38 cellular contexts compared by ENCODE assay signal in genomic region chrX:129346574-129346973, GRCh38.
"Had no signal": no experiment of that assay in that cellular context is flagged by ENCODE, and none has a peak within 500 bp of the region (broad histone marks: within the 10 kb centered on the region; RNA-seq: fewer than 3 reads in every experiment).

No MANE protein-coding gene starts in this region.

- H3K27ac ChIP-seq: adrenal gland, ascending aorta, body of pancreas, brain microvascular endothelial cell, breast epithelium, cardiac muscle cell had no signal

- H3K9me3 Mint-ChIP-seq: activated naive CD4-positive, alpha-beta T cell treated with anti-CD3 and anti-CD28 coated beads, Interleukin-2, amount 10 ng/mL, durations not matched to agents 7 days and 5 days; activated naive CD4-positive, alpha-beta T cell treated with anti-CD3 and anti-CD28 coated beads, Interleukin-2, amount 50 U/mL, for 72 hours; activated naive CD8-positive, alpha-beta T cell treated with anti-CD3 and anti-CD28 coated beads, Interleukin-2, amount 50 U/mL, for 24 hours; activated T-cell treated with anti-CD3 and anti-CD28 coated beads, Interleukin-2, amount 50 U/mL, for 24 hours; activated T-helper 1 cell treated with anti-CD3 and anti-CD28 coated beads, Interleukin-12 subunit alpha, Interleukin-12 subunit beta, Interleukin-2, Interleukin-4 antibody, amounts not matched to agents 30 ng/mL and 10 ng/mL and 1 ng/mL, durations not matched to agents 14 hours and 24 hours and 36 hours; activated T-helper 17 cell treated with anti-CD3 and anti-CD28 coated beads, Interleukin-2, amount 50 U/mL, for 72 hours; central memory CD8-positive, alpha-beta T cell had no signal

- H3K27me3 ChIP-seq: adrenal gland, ascending aorta, body of pancreas, brain microvascular endothelial cell, breast epithelium, cardiac muscle cell had no signal

- H3K4me1 ChIP-seq: adrenal gland, ascending aorta, body of pancreas, breast epithelium had no signal

- H3K9me3 ChIP-seq: ascending aorta, body of pancreas had no signal

- H3K36me3 ChIP-seq: adrenal gland, ascending aorta, brain microvascular endothelial cell, breast epithelium, cardiac muscle cell had no signal

- H3K4me1 Mint-ChIP-seq: activated naive CD4-positive, alpha-beta T cell treated with anti-CD3 and anti-CD28 coated beads, Interleukin-2, amount 10 ng/mL, durations not matched to agents 7 days and 5 days; activated naive CD8-positive, alpha-beta T cell treated with anti-CD3 and anti-CD28 coated beads for 36 hours; activated naive CD8-positive, alpha-beta T cell treated with anti-CD3 and anti-CD28 coated beads, Interleukin-2, amount 10 ng/mL, durations not matched to agents 7 days and 5 days; activated naive CD8-positive, alpha-beta T cell treated with anti-CD3 and anti-CD28 coated beads, Interleukin-2, amount 50 U/mL, for 24 hours; activated T-helper 17 cell treated with anti-CD3 and anti-CD28 coated beads, Interleukin-2, amount 50 U/mL, for 72 hours; brain; central memory CD8-positive, alpha-beta T cell had no signal

- DNase-seq: activated effector memory CD4-positive, alpha-beta T cell treated with anti-CD3 and anti-CD28 coated beads, Interleukin-2, amount 50 U/mL, for 16 hours; activated effector memory CD4-positive, alpha-beta T cell treated with Interleukin-2 at 50 U/mL for 16 hours; activated gamma-delta T cell; activated gamma-delta T cell treated with Interleukin-2 at 50 U/mL for 16 hours; activated naive CD4-positive, alpha-beta T cell; activated naive CD4-positive, alpha-beta T cell treated with anti-CD3 and anti-CD28 coated beads for 36 hours; activated naive CD4-positive, alpha-beta T cell treated with anti-CD3 and anti-CD28 coated beads, Interleukin-2, amount 10 ng/mL, durations not matched to agents 7 days and 5 days; activated naive CD4-positive, alpha-beta T cell treated with anti-CD3 and anti-CD28 coated beads, Interleukin-2, amount 50 U/mL, for 16 hours; activated naive CD4-positive, alpha-beta T cell treated with Interleukin-2 at 50 U/mL for 16 hours; activated naive CD8-positive, alpha-beta T cell treated with anti-CD3 and anti-CD28 coated beads for 36 hours; activated naive CD8-positive, alpha-beta T cell treated with anti-CD3 and anti-CD28 coated beads, Interleukin-2, amount 10 ng/mL, durations not matched to agents 7 days and 5 days; activated naive CD8-positive, alpha-beta T cell treated with anti-CD3 and anti-CD28 coated beads, Interleukin-2, amount 50 U/mL, for 24 hours; activated T-cell treated with anti-CD3 and anti-CD28 coated beads, Interleukin-2, amount 50 U/mL, for 1 hour; activated T-cell treated with anti-CD3 and anti-CD28 coated beads, Interleukin-2, amount 50 U/mL, for 24 hours; activated T-cell treated with anti-CD3 and anti-CD28 coated beads, Interleukin-2, amount 50 U/mL, for 4 hours; activated T-cell treated with anti-CD3 and anti-CD28 coated beads, Interleukin-2, amount 50 U/mL, for 48 hours; activated T-cell treated with anti-CD3 and anti-CD28 coated beads, Interleukin-2, amount 50 U/mL, for 72 hours; adrenal gland; amniotic stem cell; amygdala; anterior cingulate cortex; aorta; body of pancreas; brain microvascular endothelial cell; caudate nucleus; central memory CD4-positive, alpha-beta T cell; cerebellar nuclear complex had no signal

- H3K27ac Mint-ChIP-seq: activated naive CD4-positive, alpha-beta T cell treated with anti-CD3 and anti-CD28 coated beads for 36 hours; activated naive CD4-positive, alpha-beta T cell treated with anti-CD3 and anti-CD28 coated beads, Interleukin-2, amount 10 ng/mL, durations not matched to agents 7 days and 5 days; activated naive CD4-positive, alpha-beta T cell treated with anti-CD3 and anti-CD28 coated beads, Interleukin-2, amount 50 U/mL, for 24 hours; activated naive CD4-positive, alpha-beta T cell treated with anti-CD3 and anti-CD28 coated beads, Interleukin-2, amount 50 U/mL, for 72 hours; activated naive CD8-positive, alpha-beta T cell; activated naive CD8-positive, alpha-beta T cell treated with anti-CD3 and anti-CD28 coated beads for 36 hours; activated naive CD8-positive, alpha-beta T cell treated with anti-CD3 and anti-CD28 coated beads, Interleukin-2, amount 10 ng/mL, durations not matched to agents 7 days and 5 days; activated naive CD8-positive, alpha-beta T cell treated with anti-CD3 and anti-CD28 coated beads, Interleukin-2, amount 50 U/mL, for 24 hours; activated T-cell treated with anti-CD3 and anti-CD28 coated beads, Interleukin-2, amount 50 U/mL, for 24 hours; activated T-cell treated with anti-CD3 and anti-CD28 coated beads, Interleukin-2, amount 50 U/mL, for 72 hours; activated T-helper 1 cell treated with anti-CD3 and anti-CD28 coated beads, Interleukin-12 subunit alpha, Interleukin-12 subunit beta, Interleukin-2, Interleukin-4 antibody, amounts not matched to agents 30 ng/mL and 10 ng/mL and 1 ng/mL, durations not matched to agents 14 hours and 24 hours and 36 hours; activated T-helper 17 cell treated with anti-CD3 and anti-CD28 coated beads, Interleukin-2, amount 50 U/mL, for 72 hours; activated T-helper 2 cell treated with anti-CD3 and anti-CD28 coated beads, Interferon-gamma antibody, Interleukin-2, Interleukin-4, amounts not matched to agents 10 μg/mL and 5 μg/mL and 100 μg/mL, durations not matched to agents 14 hours and 24 hours and 36 hours; brain had no signal

- H3K36me3 Mint-ChIP-seq: activated naive CD4-positive, alpha-beta T cell treated with anti-CD3 and anti-CD28 coated beads, Interleukin-2, amount 10 ng/mL, durations not matched to agents 7 days and 5 days; activated naive CD4-positive, alpha-beta T cell treated with anti-CD3 and anti-CD28 coated beads, Interleukin-2, amount 50 U/mL, for 72 hours; activated naive CD8-positive, alpha-beta T cell; activated naive CD8-positive, alpha-beta T cell treated with anti-CD3 and anti-CD28 coated beads for 36 hours; activated naive CD8-positive, alpha-beta T cell treated with anti-CD3 and anti-CD28 coated beads, Interleukin-2, amount 10 ng/mL, durations not matched to agents 7 days and 5 days had no signal

- H3K4me3 Mint-ChIP-seq: activated naive CD4-positive, alpha-beta T cell treated with anti-CD3 and anti-CD28 coated beads for 36 hours; activated naive CD4-positive, alpha-beta T cell treated with anti-CD3 and anti-CD28 coated beads, Interleukin-2, amount 10 ng/mL, durations not matched to agents 7 days and 5 days; activated naive CD4-positive, alpha-beta T cell treated with anti-CD3 and anti-CD28 coated beads, Interleukin-2, amount 50 U/mL, for 24 hours; activated naive CD8-positive, alpha-beta T cell; activated naive CD8-positive, alpha-beta T cell treated with anti-CD3 and anti-CD28 coated beads for 36 hours; activated naive CD8-positive, alpha-beta T cell treated with anti-CD3 and anti-CD28 coated beads, Interleukin-2, amount 10 ng/mL, durations not matched to agents 7 days and 5 days; activated naive CD8-positive, alpha-beta T cell treated with anti-CD3 and anti-CD28 coated beads, Interleukin-2, amount 50 U/mL, for 24 hours; activated T-cell treated with anti-CD3 and anti-CD28 coated beads, Interleukin-2, amount 50 U/mL, for 24 hours; activated T-cell treated with anti-CD3 and anti-CD28 coated beads, Interleukin-2, amount 50 U/mL, for 4 hours; activated T-cell treated with anti-CD3 and anti-CD28 coated beads, Interleukin-2, amount 50 U/mL, for 72 hours; activated T-helper 1 cell treated with anti-CD3 and anti-CD28 coated beads, Interleukin-12 subunit alpha, Interleukin-12 subunit beta, Interleukin-2, Interleukin-4 antibody, amounts not matched to agents 30 ng/mL and 10 ng/mL and 1 ng/mL, durations not matched to agents 14 hours and 24 hours and 36 hours; activated T-helper 17 cell treated with anti-CD3 and anti-CD28 coated beads, Interleukin-2, amount 50 U/mL, for 72 hours; brain; central memory CD8-positive, alpha-beta T cell had no signal

- H3K4me3 ChIP-seq: adrenal gland, ascending aorta, body of pancreas, breast epithelium, cardiac muscle cell had no signal

- H3K27me3 Mint-ChIP-seq: activated naive CD4-positive, alpha-beta T cell treated with anti-CD3 and anti-CD28 coated beads, Interleukin-2, amount 10 ng/mL, durations not matched to agents 7 days and 5 days; activated naive CD4-positive, alpha-beta T cell treated with anti-CD3 and anti-CD28 coated beads, Interleukin-2, amount 50 U/mL, for 24 hours; activated naive CD8-positive, alpha-beta T cell; activated naive CD8-positive, alpha-beta T cell treated with anti-CD3 and anti-CD28 coated beads for 36 hours; activated naive CD8-positive, alpha-beta T cell treated with anti-CD3 and anti-CD28 coated beads, Interleukin-2, amount 10 ng/mL, durations not matched to agents 7 days and 5 days; activated naive CD8-positive, alpha-beta T cell treated with anti-CD3 and anti-CD28 coated beads, Interleukin-2, amount 50 U/mL, for 24 hours; central memory CD8-positive, alpha-beta T cell had no signal
